ENCODE assay signal across 1 cellular context in genomic region chr10:86389441-86390193, GRCh38.
TF ChIP-seq lines count a peak whose summit lies in the region.

No MANE protein-coding gene starts in this region.

TF ChIP-seq in K562, 482 proteins besides CTCF, POLR2A, EP300 and RAD21 (continued from another document):
- peak; percentile 68; the same call in 1 of the 2 replicates for TF ChIP-seq MGA (IDR thresholded peaks at IDR 0.05)
- peak; percentile 66 for TF ChIP-seq MYC (IDR thresholded peaks at IDR 0.05; ENCODE audit: low read depth, low read length)
- TF ChIP-seq MYC (CRISPR knock-in tag; IDR thresholded peaks at IDR 0.05; ENCODE audit: borderline replicate concordance, low read depth), result no peak
- no peak for TF ChIP-seq CBX3 (IDR thresholded peaks at IDR 0.05; ENCODE audit: borderline replicate concordance in 1 of 2, low read length in 2 of 2)
- TF ChIP-seq HCFC1 (IDR thresholded peaks at IDR 0.05; ENCODE audit: low read depth, low read length), result no peak
- TF ChIP-seq RBFOX2 (IDR thresholded peaks at IDR 0.05; ENCODE audit: low read depth, low read length), result peak; percentile 47
